Comparison of ENCODE assay signal across 1 cellular context in genomic region chr3:43584043-43584826, GRCh38.
TF ChIP-seq lines count a peak whose summit lies in the region.

No MANE protein-coding gene starts in this region.

TF ChIP-seq in IMR-90, 13 proteins besides CTCF, POLR2A, EP300 and RAD21:
- TF ChIP-seq ELK1 (IDR thresholded peaks at IDR 0.05; ENCODE audit: borderline replicate concordance, low read depth, low read length): no peak
- TF ChIP-seq NFE2L2 (IDR thresholded peaks at IDR 0.05; ENCODE audit: low read depth, low read length): peak; percentile 94
- no peak for TF ChIP-seq CHD1 (IDR thresholded peaks at IDR 0.05; ENCODE audit: low read depth, low read length)
- no peak for TF ChIP-seq RCOR1 (IDR thresholded peaks at IDR 0.05; ENCODE audit: insufficient replicate concordance, low read length)
- TF ChIP-seq MXI1 (IDR thresholded peaks at IDR 0.05; ENCODE audit: borderline replicate concordance, low read depth, low read length): no peak
- no peak for TF ChIP-seq MAZ (IDR thresholded peaks at IDR 0.05; ENCODE audit: borderline replicate concordance, low read depth, low read length)
- TF ChIP-seq USF2 (IDR thresholded peaks at IDR 0.05; ENCODE audit: low read depth, low read length): no peak
- no peak for TF ChIP-seq RFX5 (IDR thresholded peaks at IDR 0.05; ENCODE audit: low read depth, low read length)
- no peak for TF ChIP-seq FOS (IDR thresholded peaks at IDR 0.05; ENCODE audit: low read depth, low read length)
- TF ChIP-seq SMC3 (IDR thresholded peaks at IDR 0.05; ENCODE audit: low read depth, low read length): no peak
- peak; percentile 48; the same call in 1 of the 2 replicates for TF ChIP-seq MAFK (IDR thresholded peaks at IDR 0.05; ENCODE audit: low read depth, low read length)
- TF ChIP-seq CEBPB (IDR thresholded peaks at IDR 0.05; ENCODE audit: low read depth, low read length): no peak
- TF ChIP-seq BHLHE40 (IDR thresholded peaks at IDR 0.05; ENCODE audit: low read depth, low read length): no peak
